In genomic region chr15:95679847-95680582, GRCh38 we compare ENCODE assay signal across 22 cellular contexts.
"Had no signal": no experiment of that assay in that cellular context is flagged by ENCODE, and none has a peak within 500 bp of the region (broad histone marks: within the 10 kb centered on the region; RNA-seq: fewer than 3 reads in every experiment).

No MANE protein-coding gene starts in this region.

- ATAC-seq: activated T-cell treated with anti-CD3 and anti-CD28 coated beads, Interleukin-2, amount 50 U/mL, for 72 hours; esophagus mucosa; WTC11 had no signal

- H3K4me3 ChIP-seq: coronary artery, dorsolateral prefrontal cortex had no signal

- DNase-seq: activated CD4-positive, alpha-beta memory T cell treated with anti-CD3 and anti-CD28 coated beads, Interleukin-2, amount 10 ng/mL, durations not matched to agents 7 days and 5 days; activated CD4-positive, alpha-beta T cell treated with anti-CD3 and anti-CD28 coated beads for 1 hour; activated CD4-positive, alpha-beta T cell treated with anti-CD3 and anti-CD28 coated beads for 4 hours; activated CD4-positive, alpha-beta T cell treated with anti-CD3 and anti-CD28 coated beads, Interleukin-2, amount 10 ng/mL, durations not matched to agents 7 days and 5 days; activated CD4-positive, alpha-beta T cell treated with anti-CD3 and anti-CD28 coated beads, Interleukin-2, amount 50 U/mL, for 4 hours; activated CD8-positive, alpha-beta memory T cell treated with anti-CD3 and anti-CD28 coated beads, Interleukin-2, amount 50 U/mL, for 48 hours; activated gamma-delta T cell; activated naive CD4-positive, alpha-beta T cell; activated naive CD4-positive, alpha-beta T cell treated with anti-CD3 and anti-CD28 coated beads, Interleukin-2, amount 50 U/mL, for 16 hours; activated T-cell treated with anti-CD3 and anti-CD28 coated beads for 4 hours; activated T-cell treated with anti-CD3 and anti-CD28 coated beads, Interleukin-2, amount 50 U/mL, for 24 hours; activated T-cell treated with anti-CD3 and anti-CD28 coated beads, Interleukin-2, amount 50 U/mL, for 72 hours; amniotic stem cell; anterior cingulate cortex; brain microvascular endothelial cell; dorsolateral prefrontal cortex; effector memory CD4-positive, alpha-beta T cell; endodermal cell; T-helper 2 cell had no signal

- H3K27ac ChIP-seq: brain microvascular endothelial cell, coronary artery, dorsolateral prefrontal cortex had no signal

- H3K36me3 ChIP-seq: brain microvascular endothelial cell had no signal

- H3K27me3 ChIP-seq: brain microvascular endothelial cell had no signal
